Comparison of ENCODE assay signal across 16 cellular contexts in genomic region chr6:90939906-90940305, GRCh38.
"Had no signal": no experiment of that assay in that cellular context is flagged by ENCODE, and none has a peak within 500 bp of the region (broad histone marks: within the 10 kb centered on the region; RNA-seq: fewer than 3 reads in every experiment).

No MANE protein-coding gene starts in this region.

- H3K9me2 ChIP-seq: SK-N-SH had no signal

- DNase-seq: activated CD4-positive, alpha-beta T cell treated with anti-CD3 and anti-CD28 coated beads for 4 hours; activated CD4-positive, alpha-beta T cell treated with anti-CD3 and anti-CD28 coated beads, Interleukin-2, amount 50 U/mL, for 4 hours; activated effector memory CD4-positive, alpha-beta T cell treated with anti-CD3 and anti-CD28 coated beads, Interleukin-2, amount 50 U/mL, for 16 hours; activated naive CD4-positive, alpha-beta T cell treated with anti-CD3 and anti-CD28 coated beads for 36 hours; activated T-cell treated with anti-CD3 and anti-CD28 coated beads, Interleukin-2, amount 50 U/mL, for 4 hours; amygdala; cerebellar nuclear complex; NCI-H1092; NCI-H1417; NCI-H1930; NCI-H345; NCI-H510A; NCI-H526 treated with DMSO at 0.1 percent for 48 hours; PC-9; SK-N-SH; T-helper 1 cell had no signal

- H3K4me2 ChIP-seq: SK-N-SH had no signal

- H3K27ac ChIP-seq: PC-9 had no signal

- H3K9ac ChIP-seq: SK-N-SH had no signal

- H2AFZ ChIP-seq: PC-9 had no signal

- H3K9me3 ChIP-seq: SK-N-SH had no signal

- H3K4me3 ChIP-seq: PC-9 had no signal
